In the genomic region with DNA sequence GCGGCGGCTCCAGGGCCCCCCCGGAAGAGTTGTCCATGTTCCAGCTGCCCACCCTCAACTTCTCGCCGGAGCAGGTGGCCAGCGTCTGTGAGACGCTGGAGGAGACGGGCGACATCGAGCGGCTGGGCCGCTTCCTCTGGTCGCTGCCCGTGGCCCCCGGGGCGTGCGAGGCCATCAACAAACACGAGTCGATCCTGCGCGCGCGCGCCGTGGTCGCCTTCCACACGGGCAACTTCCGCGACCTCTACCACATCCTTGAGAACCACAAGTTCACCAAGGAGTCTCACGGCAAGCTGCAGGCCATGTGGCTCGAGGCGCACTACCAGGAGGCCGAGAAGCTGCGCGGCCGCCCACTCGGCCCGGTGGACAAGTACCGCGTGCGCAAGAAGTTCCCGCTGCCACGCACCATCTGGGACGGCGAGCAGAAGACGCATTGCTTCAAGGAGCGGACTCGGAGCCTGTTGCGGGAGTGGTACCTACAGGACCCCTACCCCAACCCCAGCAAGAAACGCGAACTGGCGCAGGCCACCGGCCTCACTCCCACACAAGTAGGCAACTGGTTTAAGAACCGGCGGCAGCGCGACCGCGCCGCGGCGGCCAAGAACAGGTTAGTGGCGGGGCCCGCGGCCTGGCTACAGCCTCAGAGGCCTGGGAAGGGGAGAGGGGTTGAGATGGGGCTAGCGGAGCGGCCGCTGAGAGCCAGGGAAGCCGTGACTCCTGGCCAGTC, we compare ENCODE assay signal across 8 cellular contexts. TPM values are rescaled to one million over a fixed set of nuclear protein-coding genes. Genes with fewer than 3 reads are reported as not detected.
DNase-seq lines count a peak whose midpoint lies in the region; ATAC-seq, FAIRE-seq and TF ChIP-seq lines count a peak whose summit lies in the region.
"Had no signal": no experiment of that assay in that cellular context is flagged by ENCODE, and none has a peak within 500 bp of the region (broad histone marks: within the 10 kb centered on the region; RNA-seq: fewer than 3 reads in every experiment).

No MANE protein-coding gene starts in this region.

- no peaks in the 10 kb centered on the region for H3K9me1 ChIP-seq in endothelial cell of umbilical vein (replicated peaks; ENCODE audit: control insufficient read depth, extremely low read depth, insufficient read depth, low read length)

- no peak for TF ChIP-seq CTCF in endothelial cell of umbilical vein (IDR thresholded peaks at IDR 0.05; ENCODE audit: extremely low read depth in 1 of 2, insufficient read depth in 1 of 2, low read depth in 1 of 2, low read length in 2 of 2)
- no peak for TF ChIP-seq CTCF in gastrocnemius medialis (IDR thresholded peaks at IDR 0.05 in 4 of 5, conservative IDR thresholded peaks at IDR 0.05 in 1 of 5)

- H3K4me2 ChIP-seq in GM23248 (ENCODE audit: unreplicated experiment) (no peak overlapping the region), endothelial cell of umbilical vein (ENCODE audit: insufficient read depth, low read length) (peak overlapping the region; percentile 25)

- 3 to 5% methylated on average over 64 of the region's 69 CpGs for WGBS in GM23248 (ENCODE audit: low coverage in 1 of 2, low lambda C conversion rate in 2 of 2, missing lambda C conversion rate in 2 of 2), 2 experiments

- 0 out of 2 replicates have a peak overlapping the region, but pooled peaks have one; percentile 44 for H2AFZ ChIP-seq in GM23248
- no peak overlapping the region for H2AFZ ChIP-seq in endothelial cell of umbilical vein (ENCODE audit: low read depth, low read length)

- H3K9me3 ChIP-seq in GM23248 (ENCODE audit: low read depth), result no peaks in the 10 kb centered on the region
- no peaks in the 10 kb centered on the region for H3K9me3 ChIP-seq in SJCRH30 (replicated peaks)
- no peaks in the 10 kb centered on the region for H3K9me3 ChIP-seq in endothelial cell of umbilical vein (replicated peaks; ENCODE audit: control insufficient read depth, insufficient read depth, low read length)
- no peaks in the 10 kb centered on the region for H3K9me3 ChIP-seq in gastrocnemius medialis

- H3K27me3 ChIP-seq in GM23248 (replicated peaks; ENCODE audit: insufficient read depth) (peaks cover 88% of the 10 kb centered on the region), SJCRH30 (no peaks in the 10 kb centered on the region), endothelial cell of umbilical vein (ENCODE audit: control insufficient read depth in 2 of 2, insufficient read depth in 2 of 2, low read length in 2 of 2) (peaks cover 81 to 97% of the 10 kb centered on the region in 2 experiments), gastrocnemius medialis (peaks cover 78 to 84% (median 82%) of the 10 kb centered on the region in 3 donors)

- H3K79me2 ChIP-seq in GM23248 (ENCODE audit: insufficient read depth) (no peaks in the 10 kb centered on the region), endothelial cell of umbilical vein (ENCODE audit: control insufficient read depth, insufficient read depth, low read length) (no peaks in the 10 kb centered on the region)

- no peaks in the 10 kb centered on the region for H3K9me2 ChIP-seq in GM23248 (ENCODE audit: insufficient read depth)

- dilution Hi-C loops in endothelial cell of umbilical vein (cut with MboI; ENCODE audit: extremely low pct_ligation_motif_present, low sequenced_read_pairs), result no loop called here

- no peak overlapping the region for H3K27ac ChIP-seq in GM23248
- H3K27ac ChIP-seq in SJCRH30, result no peak overlapping the region
- no peak overlapping the region for H3K27ac ChIP-seq in endothelial cell of umbilical vein (ENCODE audit: insufficient read depth, low read depth, low read length)
- H3K27ac ChIP-seq in gastrocnemius medialis, result no peak overlapping the region

- POLR2A ChIA-PET in endothelial cell of umbilical vein (lab: Charles Lee), result no interaction called here

- BruUV-seq in endothelial cell of umbilical vein (replicated peaks; lab: Mats Ljungman, UMichigan), result no TSS peak

- in situ Hi-C loops in GM23248 (cut with MboI) (no loop called here), gastrocnemius medialis (cut with MboI; ENCODE audit: low sequenced_read_pairs in 4 of 4) (loop anchor here in 1 of 4 donors (25.0 kb wide), 1 partner anchor 905 kb away; no protein-coding TSS in a partner anchor)

- no peak for FAIRE-seq in endothelial cell of umbilical vein (lab: Jason Lieb, UNC)

- CTCF ChIA-PET in endothelial cell of umbilical vein (lab: Charles Lee), result interaction anchor here (0.7 to 1.7 kb wide), 2 partner anchors 9 to 463 kb away, joined by 3 to 5 read pairs; no protein-coding TSS in a partner anchor

- ATAC-seq in gastrocnemius medialis, result no peak

- H3K4me1 ChIP-seq in GM23248 (ENCODE audit: insufficient read depth) (peaks cover 4% of the 10 kb centered on the region; the same call in 1 of the 2 replicates), SJCRH30 (no peaks in the 10 kb centered on the region), endothelial cell of umbilical vein (ENCODE audit: control insufficient read depth, extremely low read depth, insufficient read depth, low read length) (no peaks in the 10 kb centered on the region), gastrocnemius medialis (peaks cover 8 to 19% of the 10 kb centered on the region in 2 donors)

- H3K36me3 ChIP-seq in GM23248 (ENCODE audit: low read depth) (no peaks in the 10 kb centered on the region), SJCRH30 (no peaks in the 10 kb centered on the region), endothelial cell of umbilical vein (ENCODE audit: control insufficient read depth in 2 of 2, extremely low read depth in 1 of 2, insufficient read depth in 2 of 2, low read length in 2 of 2) (no peaks in the 10 kb centered on the region), gastrocnemius medialis (no peaks in the 10 kb centered on the region)

- no peak overlapping the region for H3K9ac ChIP-seq in GM23248
- H3K9ac ChIP-seq in endothelial cell of umbilical vein (replicated peaks; ENCODE audit: extremely low read depth, insufficient read depth, low read length), result no peak overlapping the region

- intact Hi-C loops in endothelial cell of umbilical vein (cut with micrococcal nuclease), result loop anchor here (5.0 kb wide), 1 partner anchor 140 kb away; no protein-coding TSS in a partner anchor
- intact Hi-C loops in gastrocnemius medialis (cut with DNase I; ENCODE audit: low total_unique reads), result no loop called here

- DNase-seq in GM23248, result peak; percentile 43
- no peak for DNase-seq in SJCRH30
- DNase-seq in endothelial cell of umbilical vein (ENCODE audit: low read depth, low spot score), result peak; percentile 22
- DNase-seq in gastrocnemius medialis, result no peak
- DNase-seq in NCI-H2029 treated with DMSO at 0.1 percent for 48 hours (lab: John Stamatoyannopoulos, UW), result no peak
- DNase-seq in stimulated activated CD4-positive, alpha-beta T cell treated with anti-CD3 and anti-CD28 coated beads, Interleukin-2, amount 100 ng/mL, for 24 hours, result no peak
- DNase-seq in activated CD4-positive, alpha-beta T cell treated with anti-CD3 and anti-CD28 coated beads for 48 hours, result no peak

- peak overlapping the region; percentile 34; the same call in 1 of the 2 replicates for H3K4me3 ChIP-seq in GM23248
- peak overlapping the region; percentile 45 for H3K4me3 ChIP-seq in SJCRH30
- no peak overlapping the region for H3K4me3 ChIP-seq in endothelial cell of umbilical vein (replicated peaks in 1 of 3; ENCODE audit: insufficient read depth in 1 of 3, low read depth in 1 of 3, low read length in 3 of 3)
- peak overlapping the region; percentile 3 to 57 (median 38) for H3K4me3 ChIP-seq in gastrocnemius medialis

- TF ChIP-seq POLR2A in endothelial cell of umbilical vein (IDR thresholded peaks at IDR 0.05; ENCODE audit: low read depth, low read length) (no peak), gastrocnemius medialis (IDR thresholded peaks at IDR 0.05) (no peak)

- H4K20me1 ChIP-seq in GM23248 (ENCODE audit: insufficient read depth) (no peaks in the 10 kb centered on the region), endothelial cell of umbilical vein (replicated peaks; ENCODE audit: control insufficient read depth, extremely low read depth, insufficient read depth, low read length) (no peaks in the 10 kb centered on the region)

- no peaks in the 10 kb centered on the region for H3F3A ChIP-seq in GM23248 (ENCODE audit: insufficient read depth)

TF ChIP-seq in endothelial cell of umbilical vein, 7 proteins besides CTCF, POLR2A, EP300 and RAD21:
- peak; percentile 88 for TF ChIP-seq EZH2 (IDR thresholded peaks at IDR 0.05; ENCODE audit: borderline replicate concordance, low read depth, low read length, severe bottlenecking)
- TF ChIP-seq, protein P1, sequence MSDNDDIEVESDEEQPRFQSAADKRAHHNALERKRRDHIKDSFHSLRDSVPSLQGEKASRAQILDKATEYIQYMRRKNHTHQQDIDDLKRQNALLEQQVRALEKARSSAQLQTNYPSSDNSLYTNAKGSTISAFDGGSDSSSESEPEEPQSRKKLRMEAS (IDR thresholded peaks at IDR 0.05; ENCODE audit: insufficient read depth, insufficient read length), result no peak

RNA-seq across cellular contexts. Expression of a gene that starts 1.0 kb away (rescaled TPM):
- not detected in 2 replicates for total RNA-seq in GM23248 (2014; rRNA removed; shearing (Covaris generic))
- not detected in 2 replicates for polyA plus RNA-seq in GM23248 (2016; fragmentation: Nextera tagmentation; extraction: Ambion mirVana)
- total RNA-seq in SJCRH30 (2014; rRNA removed; shearing (Covaris generic)), result 1.8 and 2.0 TPM in 2 replicates
- not detected in 2 replicates for total RNA-seq in endothelial cell of umbilical vein
- not detected in 2 replicates for polyA plus RNA-seq in endothelial cell of umbilical vein
- polyA plus RNA-seq in endothelial cell of umbilical vein (2011; cell fraction: cytosol; rRNA removed), result not detected in 2 replicates
- not detected in 2 replicates for polyA plus RNA-seq in endothelial cell of umbilical vein (2011; cell fraction: nucleus; rRNA removed)
- polyA plus RNA-seq in endothelial cell of umbilical vein (2012), result not detected in 2 replicates
- not detected in 2 replicates for polyA minus RNA-seq in endothelial cell of umbilical vein
- not detected for polyA minus RNA-seq in endothelial cell of umbilical vein (2011; cell fraction: cytosol; rRNA and poly(A)+ RNA removed)
- not detected in 2 replicates for polyA minus RNA-seq in endothelial cell of umbilical vein (2011; cell fraction: nucleus; rRNA and poly(A)+ RNA removed)
- not detected for total RNA-seq in gastrocnemius medialis
- total RNA-seq: fibroblast of villous mesenchyme had no signal

Comparison
In these comparisons a context has a peak if more than half of its experiments do, and no peak if none do; other contexts are left out.
1. DNase-seq: peak in GM23248 (single experiment) and endothelial cell of umbilical vein (single experiment); none in SJCRH30 (0 of 2), gastrocnemius medialis (0 of 2), NCI-H2029 treated with DMSO at 0.1 percent for 48 hours (single experiment), stimulated activated CD4-positive, alpha-beta T cell treated with anti-CD3 and anti-CD28 coated beads, Interleukin-2, amount 100 ng/mL, for 24 hours (0 of 2) and activated CD4-positive, alpha-beta T cell treated with anti-CD3 and anti-CD28 coated beads for 48 hours (single experiment).
2. H3K4me3 ChIP-seq: peak in GM23248 (single experiment), SJCRH30 (single experiment) and gastrocnemius medialis (4 of 4); none in endothelial cell of umbilical vein (0 of 3).